8 cellular contexts compared by ENCODE assay signal in the genomic region with DNA sequence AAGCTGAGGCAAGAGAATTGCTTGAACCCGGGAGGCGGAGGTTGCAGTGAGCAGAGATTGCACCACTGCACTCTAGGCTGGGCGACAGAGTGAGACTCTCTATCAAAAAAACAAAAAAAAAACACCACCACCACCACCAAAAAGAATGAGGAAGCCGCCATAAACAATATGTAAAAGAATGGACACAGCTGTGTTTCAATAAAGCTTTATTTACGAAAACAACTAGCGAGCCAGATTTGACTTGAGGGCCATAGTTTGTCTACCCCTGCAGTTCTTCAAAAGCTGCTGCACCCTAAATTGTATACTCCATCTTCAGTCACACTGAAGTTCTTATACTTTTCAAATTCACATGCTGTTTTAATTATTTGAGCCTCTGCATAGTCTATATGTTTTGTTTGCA.
"Had no signal": no experiment of that assay in that cellular context is flagged by ENCODE, and none has a peak within 500 bp of the region (broad histone marks: within the 10 kb centered on the region; RNA-seq: fewer than 3 reads in every experiment).

No MANE protein-coding gene starts in this region.

- FAIRE-seq: G401.6, GM12878, GM12891, GM12892, GM18507, GM19239 had no signal

- DNase-seq: GDM1, GF-D8 had no signal

- ATAC-seq: GM12878 had no signal

- H3K4me3 ChIP-seq: GM12878 had no signal
